Comparison of ENCODE assay signal across 24 cellular contexts in the genomic region with DNA sequence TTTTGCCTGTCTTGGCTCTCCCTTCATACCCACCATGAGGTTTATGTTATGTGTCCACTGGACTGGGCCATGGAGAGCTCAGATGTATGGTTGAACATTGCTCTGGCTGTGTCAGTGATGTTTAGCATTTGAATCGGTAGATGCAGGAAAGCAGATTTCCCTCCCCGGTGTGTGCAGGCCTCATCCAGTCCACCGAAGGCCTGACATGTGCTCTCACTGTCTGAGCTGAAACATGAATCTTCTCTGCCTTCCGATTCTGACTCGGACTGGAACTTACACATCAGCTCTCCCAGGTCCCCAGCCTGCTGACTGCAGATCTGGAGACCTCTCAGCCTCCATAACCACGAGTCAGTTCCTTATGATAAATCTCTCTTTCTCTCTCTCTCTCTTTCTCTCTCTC.
DNase-seq lines count a peak whose midpoint lies in the region; ATAC-seq, FAIRE-seq and TF ChIP-seq lines count a peak whose summit lies in the region.
"Had no signal": no experiment of that assay in that cellular context is flagged by ENCODE, and none has a peak within 500 bp of the region (broad histone marks: within the 10 kb centered on the region; RNA-seq: fewer than 3 reads in every experiment).

No MANE protein-coding gene starts in this region.

- no peak overlapping the region for H2BK120ac ChIP-seq in mesenchymal stem cell (ENCODE audit: low read depth, low read length)

- no peak for ATAC-seq in activated CD8-positive, alpha-beta memory T cell treated with anti-CD3 and anti-CD28 coated beads, Interleukin-2, amount 10 ng/mL, durations not matched to agents 7 days and 5 days
- no peak for ATAC-seq in GM18511 (IDR thresholded peaks at IDR 0.05; ENCODE audit: unreplicated experiment)
- ATAC-seq: A549, HepG2 had no signal

- no peak overlapping the region for H3K14ac ChIP-seq in mesenchymal stem cell (ENCODE audit: low read length in 2 of 2)

- no peak overlapping the region for H3K4ac ChIP-seq in mesenchymal stem cell (ENCODE audit: low read depth in 1 of 2, low read length in 2 of 2)

- TF ChIP-seq CTCF in choroid plexus epithelial cell (conservative IDR thresholded peaks at IDR 0.05; ENCODE audit: low read depth, low read length), result no peak

- H3K9ac ChIP-seq in mesenchymal stem cell (ENCODE audit: low read length), result no peak overlapping the region

- peak overlapping the region; percentile 50 for H4K91ac ChIP-seq in mesenchymal stem cell (ENCODE audit: low read length)

- no peak overlapping the region for H3K27ac Mint-ChIP-seq in activated CD8-positive, alpha-beta memory T cell treated with anti-CD3 and anti-CD28 coated beads, Interleukin-2, amount 10 ng/mL, durations not matched to agents 7 days and 5 days
- H3K27ac Mint-ChIP-seq: B cell, CD14-positive monocyte had no signal

- no peak overlapping the region for H3K4me3 Mint-ChIP-seq in activated CD8-positive, alpha-beta memory T cell treated with anti-CD3 and anti-CD28 coated beads, Interleukin-2, amount 10 ng/mL, durations not matched to agents 7 days and 5 days
- H3K4me3 Mint-ChIP-seq: B cell, CD14-positive monocyte had no signal

- no peaks in the 10 kb centered on the region for H3K79me1 ChIP-seq in mesenchymal stem cell (replicated peaks; ENCODE audit: low read length, poor library complexity, severe bottlenecking)

- no peak overlapping the region for H2AFZ ChIP-seq in mesenchymal stem cell (ENCODE audit: low read depth, low read length)
- H2AFZ ChIP-seq: PC-9 had no signal

- H3K23ac ChIP-seq in mesenchymal stem cell (ENCODE audit: low read length in 2 of 2), result no peak overlapping the region

- CTCF ChIA-PET in activated CD8-positive, alpha-beta memory T cell treated with anti-CD3 and anti-CD28 coated beads, Interleukin-2, amount 10 ng/mL, durations not matched to agents 7 days and 5 days (lab: Charles Lee), result interaction anchor here (1.5 kb wide), 1 partner anchor 251 kb away, joined by 5 read pairs; no protein-coding TSS in a partner anchor

- WGBS in mesenchymal stem cell, result 83% methylated on average over 5 of the region's 6 CpGs

- H2AK5ac ChIP-seq in mesenchymal stem cell (ENCODE audit: low read length, severe bottlenecking), result no peak overlapping the region

- peak; percentile 74 for FAIRE-seq in urothelium cell line (lab: Jason Lieb, UNC)
- FAIRE-seq: A549, GM19239, HepG2 had no signal

- H3K36me3 ChIP-seq in mesenchymal stem cell (ENCODE audit: control insufficient read depth in 1 of 2, insufficient read depth in 2 of 2, low read depth in 1 of 2, low read length in 2 of 2), result no peaks in the 10 kb centered on the region

- H2BK15ac ChIP-seq in mesenchymal stem cell (ENCODE audit: low read depth, poor library complexity, severe bottlenecking), result no peak overlapping the region

- no peaks in the 10 kb centered on the region for H3K4me1 ChIP-seq in mesenchymal stem cell (ENCODE audit: control insufficient read depth, insufficient read depth, low read depth, low read length)
- H3K4me1 ChIP-seq: A549 had no signal

- no peak overlapping the region for H3K18ac ChIP-seq in mesenchymal stem cell (ENCODE audit: low read depth in 1 of 2, low read length in 2 of 2)

- no peak overlapping the region for H3K4me2 ChIP-seq in mesenchymal stem cell (ENCODE audit: low read length, poor library complexity, severe bottlenecking)
- H3K4me2 ChIP-seq: A549, PC-9 had no signal

- peak; percentile 21 for DNase-seq in activated CD8-positive, alpha-beta memory T cell treated with anti-CD3 and anti-CD28 coated beads, Interleukin-2, amount 10 ng/mL, durations not matched to agents 7 days and 5 days
- no peak for DNase-seq in activated CD8-positive, alpha-beta memory T cell treated with anti-CD3 and anti-CD28 coated beads, Interleukin-2, amount 50 U/mL, for 48 hours
- peak; percentile 12 for DNase-seq in choroid plexus epithelial cell (ENCODE audit: low read depth)
- no peak for DNase-seq in mesenchymal stem cell
- no peak for DNase-seq in urothelium cell line (ENCODE audit: low spot score)
- no peak for DNase-seq in DMS 273 (lab: John Stamatoyannopoulos, UW; ENCODE audit: unreplicated experiment)
- DNase-seq: GDM1, KBM-7, NCI-H1092 treated with DMSO at 0.1 percent for 48 hours, NCI-H1436 treated with DMSO at 0.1 percent for 48 hours, NCI-H2029, NCI-H226, NCI-H510A treated with DMSO at 0.1 percent for 48 hours, NCI-H748 treated with DMSO at 0.1 percent for 48 hours, PC-9, RPMI8226, SHP77 treated with DMSO at 0.1 percent for 48 hours had no signal

- no peaks in the 10 kb centered on the region for H3K9me3 Mint-ChIP-seq in activated CD8-positive, alpha-beta memory T cell treated with anti-CD3 and anti-CD28 coated beads, Interleukin-2, amount 10 ng/mL, durations not matched to agents 7 days and 5 days (ENCODE audit: low read depth)

- H3K27ac ChIP-seq in mesenchymal stem cell (ENCODE audit: low read length, poor library complexity, severe bottlenecking), result no peak overlapping the region
- H3K27ac ChIP-seq: A549, HL-60, PC-9 had no signal

- H3K36me3 Mint-ChIP-seq in activated CD8-positive, alpha-beta memory T cell treated with anti-CD3 and anti-CD28 coated beads, Interleukin-2, amount 10 ng/mL, durations not matched to agents 7 days and 5 days, result no peaks in the 10 kb centered on the region
- H3K36me3 Mint-ChIP-seq: CD14-positive monocyte had no signal

- peaks cover 0 to 18% of the 10 kb centered on the region in 2 experiments for H3K27me3 ChIP-seq in mesenchymal stem cell (ENCODE audit: control insufficient read depth in 1 of 2, insufficient read depth in 1 of 2, low read length in 2 of 2)

- H2BK5ac ChIP-seq in mesenchymal stem cell (ENCODE audit: low read depth, low read length, poor library complexity, severe bottlenecking), result no peak overlapping the region

- no peak overlapping the region for H2BK12ac ChIP-seq in mesenchymal stem cell (ENCODE audit: low read length in 2 of 2)

- no peaks in the 10 kb centered on the region for H3K9me3 ChIP-seq in mesenchymal stem cell (ENCODE audit: control insufficient read depth, low read length)
- H3K9me3 ChIP-seq: A549 had no signal

- no peak overlapping the region for H3K4me3 ChIP-seq in choroid plexus epithelial cell (ENCODE audit: low read depth, low read length)
- no peak overlapping the region for H3K4me3 ChIP-seq in mesenchymal stem cell (ENCODE audit: insufficient read depth in 1 of 2, low read depth in 1 of 2, low read length in 2 of 2)
- H3K4me3 ChIP-seq: A549, PC-9 had no signal

- H4K8ac ChIP-seq in mesenchymal stem cell (ENCODE audit: low read length), result no peak overlapping the region

- peaks cover 34% of the 10 kb centered on the region for H3K27me3 Mint-ChIP-seq in activated CD8-positive, alpha-beta memory T cell treated with anti-CD3 and anti-CD28 coated beads, Interleukin-2, amount 10 ng/mL, durations not matched to agents 7 days and 5 days

- H3K4me1 Mint-ChIP-seq in activated CD8-positive, alpha-beta memory T cell treated with anti-CD3 and anti-CD28 coated beads, Interleukin-2, amount 10 ng/mL, durations not matched to agents 7 days and 5 days, result no peaks in the 10 kb centered on the region
- H3K4me1 Mint-ChIP-seq: B cell, CD14-positive monocyte had no signal

Comparison
In these comparisons a context has a peak if more than half of its experiments do, and no peak if none do; other contexts are left out.
1. DNase-seq: peak in activated CD8-positive, alpha-beta memory T cell treated with anti-CD3 and anti-CD28 coated beads, Interleukin-2, amount 10 ng/mL, durations not matched to agents 7 days and 5 days (single experiment) and choroid plexus epithelial cell (single experiment); none in activated CD8-positive, alpha-beta memory T cell treated with anti-CD3 and anti-CD28 coated beads, Interleukin-2, amount 50 U/mL, for 48 hours (single experiment), mesenchymal stem cell (single experiment), urothelium cell line (single experiment) and DMS 273 (single experiment).